In genomic region chr14:53265025-53265424, GRCh38 we compare ENCODE assay signal across 28 cellular contexts.
"Had no signal": no experiment of that assay in that cellular context is flagged by ENCODE, and none has a peak within 500 bp of the region (broad histone marks: within the 10 kb centered on the region; RNA-seq: fewer than 3 reads in every experiment).

No MANE protein-coding gene starts in this region.

- ATAC-seq: activated naive CD8-positive, alpha-beta T cell treated with anti-CD3 and anti-CD28 coated beads, Interleukin-2, amount 50 U/mL, for 24 hours; activated T-helper 17 cell treated with anti-CD3 and anti-CD28 coated beads, Interleukin-2, amount 50 U/mL, for 72 hours; heart left ventricle; mucosa of descending colon; sciatic nerve; stimulated activated effector memory CD8-positive, alpha-beta T cell treated with anti-CD3 and anti-CD28 coated beads, Interleukin-12 subunit alpha, Interleukin-12 subunit beta, amount 100 ng/mL, for 72 hours had no signal

- H3K27ac Mint-ChIP-seq: activated CD4-positive, alpha-beta memory T cell treated with anti-CD3 and anti-CD28 coated beads for 36 hours; activated CD4-positive, alpha-beta T cell treated with anti-CD3 and anti-CD28 coated beads, Interleukin-2, amount 10 ng/mL, durations not matched to agents 24 days and 14 days; activated naive CD4-positive, alpha-beta T cell treated with anti-CD3 and anti-CD28 coated beads, Interleukin-2, amount 50 U/mL, for 24 hours; activated naive CD8-positive, alpha-beta T cell treated with anti-CD3 and anti-CD28 coated beads, Interleukin-2, amount 50 U/mL, for 24 hours; activated T-helper 17 cell treated with anti-CD3 and anti-CD28 coated beads, Interleukin-2, amount 50 U/mL, for 72 hours; nephron; stimulated activated effector memory CD8-positive, alpha-beta T cell treated with anti-CD3 and anti-CD28 coated beads, Interleukin-12 subunit alpha, Interleukin-12 subunit beta, amount 100 ng/mL, for 72 hours; stimulated activated naive CD8-positive, alpha-beta T cell treated with anti-CD3 and anti-CD28 coated beads, Interleukin-15, Interleukin-2, amounts not matched to agents 100 ng/mL and 50 ng/mL, for 24 hours; type B pancreatic cell had no signal

- H3K36me3 ChIP-seq: colonic mucosa, heart left ventricle, left ventricle myocardium inferior, thoracic aorta, vagina had no signal

- H3K27ac ChIP-seq: colonic mucosa, left ventricle myocardium inferior, skin epidermis, thoracic aorta, vagina had no signal

- H3K4me3 Mint-ChIP-seq: activated CD4-positive, alpha-beta memory T cell treated with anti-CD3 and anti-CD28 coated beads for 36 hours; activated CD4-positive, alpha-beta T cell treated with anti-CD3 and anti-CD28 coated beads, Interleukin-2, amount 10 ng/mL, durations not matched to agents 24 days and 14 days; activated naive CD4-positive, alpha-beta T cell treated with anti-CD3 and anti-CD28 coated beads, Interleukin-2, amount 50 U/mL, for 24 hours; activated naive CD8-positive, alpha-beta T cell treated with anti-CD3 and anti-CD28 coated beads, Interleukin-2, amount 50 U/mL, for 24 hours; activated T-helper 17 cell treated with anti-CD3 and anti-CD28 coated beads, Interleukin-2, amount 50 U/mL, for 72 hours; nephron; stimulated activated effector memory CD8-positive, alpha-beta T cell treated with anti-CD3 and anti-CD28 coated beads, Interleukin-12 subunit alpha, Interleukin-12 subunit beta, amount 100 ng/mL, for 72 hours; stimulated activated naive CD8-positive, alpha-beta T cell treated with anti-CD3 and anti-CD28 coated beads, Interleukin-15, Interleukin-2, amounts not matched to agents 100 ng/mL and 50 ng/mL, for 24 hours; type B pancreatic cell had no signal

- DNase-seq: activated CD4-positive, alpha-beta memory T cell treated with anti-CD3 and anti-CD28 coated beads for 36 hours; activated CD4-positive, alpha-beta T cell treated with anti-CD3 and anti-CD28 coated beads, Interleukin-2, amount 10 ng/mL, durations not matched to agents 24 days and 14 days; activated CD4-positive, CD25-positive, alpha-beta regulatory T cell treated with anti-CD3 and anti-CD28 coated beads, Interleukin-2, amount 50 U/mL, for 72 hours; activated CD8-positive, alpha-beta memory T cell treated with anti-CD3 and anti-CD28 coated beads, Interleukin-2, amount 50 U/mL, for 4 hours; activated gamma-delta T cell treated with Interleukin-2 at 50 U/mL for 16 hours; activated naive CD8-positive, alpha-beta T cell treated with anti-CD3 and anti-CD28 coated beads, Interleukin-2, amount 50 U/mL, for 24 hours; activated T-cell treated with anti-CD3 and anti-CD28 coated beads, Interleukin-2, amount 50 U/mL, for 1 hour; colonic mucosa; effector CD8-positive, alpha-beta T cell; erythroblast; foreskin fibroblast; heart left ventricle; left ventricle myocardium inferior; mucosa of descending colon; stimulated activated CD4-positive, alpha-beta T cell treated with anti-CD3 and anti-CD28 coated beads, Interleukin-12 subunit alpha, Interleukin-12 subunit beta, amount 100 ng/mL, for 4 hours; stimulated activated CD4-positive, alpha-beta T cell treated with anti-CD3 and anti-CD28 coated beads, Interleukin-4, amount 100 ng/mL, for 1 hour; T-helper 2 cell had no signal

- H3K27me3 Mint-ChIP-seq: activated CD4-positive, alpha-beta memory T cell treated with anti-CD3 and anti-CD28 coated beads for 36 hours; activated naive CD4-positive, alpha-beta T cell treated with anti-CD3 and anti-CD28 coated beads, Interleukin-2, amount 50 U/mL, for 24 hours; activated naive CD8-positive, alpha-beta T cell treated with anti-CD3 and anti-CD28 coated beads, Interleukin-2, amount 50 U/mL, for 24 hours; activated T-helper 17 cell treated with anti-CD3 and anti-CD28 coated beads, Interleukin-2, amount 50 U/mL, for 72 hours; stimulated activated naive CD8-positive, alpha-beta T cell treated with anti-CD3 and anti-CD28 coated beads, Interleukin-15, Interleukin-2, amounts not matched to agents 100 ng/mL and 50 ng/mL, for 24 hours; type B pancreatic cell had no signal

- H3K4me3 ChIP-seq: colonic mucosa, heart left ventricle, left ventricle myocardium inferior, lung, mucosa of descending colon, skin epidermis, thoracic aorta, vagina had no signal

- H3K36me3 Mint-ChIP-seq: stimulated activated effector memory CD8-positive, alpha-beta T cell treated with anti-CD3 and anti-CD28 coated beads, Interleukin-12 subunit alpha, Interleukin-12 subunit beta, amount 100 ng/mL, for 72 hours; type B pancreatic cell had no signal

- H3K27me3 ChIP-seq: colonic mucosa, heart left ventricle, vagina had no signal

- H3K9me3 ChIP-seq: colonic mucosa, mucosa of descending colon, thoracic aorta, vagina had no signal

- H3K4me1 ChIP-seq: colonic mucosa, heart left ventricle, left ventricle myocardium inferior, vagina had no signal

- H3K4me1 Mint-ChIP-seq: activated CD4-positive, alpha-beta T cell treated with anti-CD3 and anti-CD28 coated beads, Interleukin-2, amount 10 ng/mL, durations not matched to agents 24 days and 14 days; activated naive CD4-positive, alpha-beta T cell treated with anti-CD3 and anti-CD28 coated beads, Interleukin-2, amount 50 U/mL, for 24 hours; activated naive CD8-positive, alpha-beta T cell treated with anti-CD3 and anti-CD28 coated beads, Interleukin-2, amount 50 U/mL, for 24 hours; activated T-helper 17 cell treated with anti-CD3 and anti-CD28 coated beads, Interleukin-2, amount 50 U/mL, for 72 hours; nephron; stimulated activated effector memory CD8-positive, alpha-beta T cell treated with anti-CD3 and anti-CD28 coated beads, Interleukin-12 subunit alpha, Interleukin-12 subunit beta, amount 100 ng/mL, for 72 hours had no signal
